26 cellular contexts compared by ENCODE assay signal in the genomic region with DNA sequence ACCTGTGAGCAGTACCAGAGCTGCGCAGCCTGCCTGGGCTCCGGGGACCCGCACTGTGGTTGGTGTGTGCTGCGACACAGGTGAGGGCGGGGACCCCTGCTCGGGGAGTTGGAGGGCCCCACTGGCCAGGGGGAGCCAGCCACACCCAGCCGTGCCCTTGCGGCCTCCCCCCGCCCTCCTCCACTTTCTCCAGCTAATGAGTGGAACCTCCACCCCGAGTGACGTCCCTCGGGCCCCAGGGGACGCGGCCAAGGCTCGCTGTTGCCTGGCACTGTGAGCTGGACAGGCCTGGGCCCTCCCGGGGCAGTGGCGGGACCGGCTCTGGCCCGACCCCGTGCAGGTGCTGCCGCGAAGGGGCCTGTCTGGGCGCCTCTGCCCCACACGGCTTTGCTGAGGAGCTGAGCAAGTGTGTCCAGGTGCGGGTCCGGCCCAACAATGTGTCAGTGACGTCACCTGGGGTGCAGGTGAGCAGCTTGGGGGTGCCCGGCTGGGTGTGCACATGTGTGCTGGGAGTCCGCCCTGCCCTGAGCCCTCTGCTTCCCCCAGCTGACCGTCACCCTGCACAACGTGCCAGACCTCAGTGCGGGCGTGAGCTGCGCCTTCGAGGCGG.
"Had no signal": no experiment of that assay in that cellular context is flagged by ENCODE, and none has a peak within 500 bp of the region (broad histone marks: within the 10 kb centered on the region; RNA-seq: fewer than 3 reads in every experiment).

No MANE protein-coding gene starts in this region.

- H3K4me1 ChIP-seq: testis, upper lobe of right lung had no signal

- FAIRE-seq: urothelium cell line had no signal

- H3K9me3 ChIP-seq: stomach, suprapubic skin, testis, thoracic aorta, thyroid gland, tibial artery, tibial nerve, transverse colon, upper lobe of left lung, upper lobe of right lung, vagina had no signal

- DNase-seq: stimulated activated CD4-positive, alpha-beta T cell treated with anti-CD3 and anti-CD28 coated beads, Interleukin-2, amount 100 ng/mL, for 48 hours; stimulated activated CD4-positive, alpha-beta T cell treated with anti-CD3 and anti-CD28 coated beads, Interleukin-4, amount 100 ng/mL, for 1 hour; stimulated activated CD4-positive, alpha-beta T cell treated with anti-CD3 and anti-CD28 coated beads, Interleukin-4, amount 100 ng/mL, for 24 hours; stimulated activated CD4-positive, alpha-beta T cell treated with anti-CD3 and anti-CD28 coated beads, Interleukin-4, amount 100 ng/mL, for 4 hours; stimulated activated CD8-positive, alpha-beta memory T cell treated with anti-CD3 and anti-CD28 coated beads, Interleukin-4, amount 100 ng/mL, for 48 hours; stimulated activated naive B cell treated with anti-CD40 and anti-IgM and Interleukin-4, amounts not matched to agents 10 μg/mL and 1 μg/mL and 100 μg/mL, for 72 hours; stimulated activated naive CD4-positive, alpha-beta T cell; stimulated activated naive CD4-positive, alpha-beta T cell treated with Interleukin-2 at 50 U/mL for 16 hours; stimulated activated naive CD8-positive, alpha-beta T cell treated with anti-CD3 and anti-CD28 coated beads, Interleukin-15, amount 100 ng/mL, for 72 hours; stimulated activated naive CD8-positive, alpha-beta T cell treated with anti-CD3 and anti-CD28 coated beads, Interleukin-15, Interleukin-2, amounts not matched to agents 100 U/mL and 50 U/mL, for 24 hours; stomach; substantia nigra; testis; thyroid gland; tibial artery; transverse colon; trophoblast cell; upper lobe of right lung had no signal

- H3K4me3 ChIP-seq: stomach, suprapubic skin, testis, thoracic aorta, thyroid gland, tibial artery, tibial nerve, transverse colon, upper lobe of left lung, upper lobe of right lung, vagina had no signal

- H3K27ac ChIP-seq: stomach, suprapubic skin, testis, thoracic aorta, thyroid gland, tibial artery, transverse colon, upper lobe of left lung, upper lobe of right lung, vagina had no signal

- ATAC-seq: stimulated activated effector memory CD8-positive, alpha-beta T cell treated with anti-CD3 and anti-CD28 coated beads, Interleukin-12 subunit alpha, Interleukin-12 subunit beta, amount 100 ng/mL, for 72 hours; stimulated activated memory B cell treated with anti-CD40 and anti-IgM and Interleukin-4, amounts not matched to agents 10 μg/mL and 1 μg/mL and 100 μg/mL, for 72 hours; stimulated activated naive B cell treated with anti-CD40 and anti-IgM and Interleukin-4, amounts not matched to agents 10 μg/mL and 1 μg/mL and 100 μg/mL, for 72 hours; stimulated activated naive CD8-positive, alpha-beta T cell treated with anti-CD3 and anti-CD28 coated beads, Interleukin-15, amount 100 ng/mL, for 72 hours; stimulated activated naive CD8-positive, alpha-beta T cell treated with anti-CD3 and anti-CD28 coated beads, Interleukin-15, Interleukin-2, amounts not matched to agents 100 U/mL and 50 U/mL, for 24 hours; upper lobe of right lung had no signal

- H3K27me3 ChIP-seq: stomach, suprapubic skin, testis, thyroid gland, tibial artery, tibial nerve, transverse colon, upper lobe of left lung, upper lobe of right lung, vagina had no signal

- H3K36me3 ChIP-seq: transverse colon, upper lobe of right lung had no signal
